Comparison of ENCODE assay signal across 1 cellular context in genomic region chr1:966603-967295, GRCh38.
TF ChIP-seq lines count a peak whose summit lies in the region.

No MANE protein-coding gene starts in this region.

TF ChIP-seq in K562, 482 proteins besides CTCF, POLR2A, EP300 and RAD21 (continued from another document and continues in another):
- TF ChIP-seq ELK3 (CRISPR knock-in tag; IDR thresholded peaks at IDR 0.05) = no peak
- no peak for TF ChIP-seq ZNF184 (CRISPR knock-in tag; IDR thresholded peaks at IDR 0.05)
- TF ChIP-seq SIN3A (IDR thresholded peaks at IDR 0.05; ENCODE audit: borderline replicate concordance in 2 of 2, control insufficient read depth in 1 of 2, low read depth in 2 of 2, low read length in 2 of 2) = peak; percentile 69 to 77; a peak in 2 of 4 replicates
- TF ChIP-seq FOXJ3 (CRISPR knock-in tag; IDR thresholded peaks at IDR 0.05) = no peak
- TF ChIP-seq PYGO2 (tag; IDR thresholded peaks at IDR 0.05) = no peak
- TF ChIP-seq ATF7 (IDR thresholded peaks at IDR 0.05) = peak; percentile 52
- TF ChIP-seq ERF (CRISPR knock-in tag; IDR thresholded peaks at IDR 0.05) = peak; percentile 30; the same call in 1 of the 2 replicates
- peak; percentile 45 for TF ChIP-seq VEZF1 (CRISPR knock-in tag; IDR thresholded peaks at IDR 0.05)
- no peak for TF ChIP-seq ZNF75A (CRISPR knock-in tag; IDR thresholded peaks at IDR 0.05)
- TF ChIP-seq, protein P1, sequence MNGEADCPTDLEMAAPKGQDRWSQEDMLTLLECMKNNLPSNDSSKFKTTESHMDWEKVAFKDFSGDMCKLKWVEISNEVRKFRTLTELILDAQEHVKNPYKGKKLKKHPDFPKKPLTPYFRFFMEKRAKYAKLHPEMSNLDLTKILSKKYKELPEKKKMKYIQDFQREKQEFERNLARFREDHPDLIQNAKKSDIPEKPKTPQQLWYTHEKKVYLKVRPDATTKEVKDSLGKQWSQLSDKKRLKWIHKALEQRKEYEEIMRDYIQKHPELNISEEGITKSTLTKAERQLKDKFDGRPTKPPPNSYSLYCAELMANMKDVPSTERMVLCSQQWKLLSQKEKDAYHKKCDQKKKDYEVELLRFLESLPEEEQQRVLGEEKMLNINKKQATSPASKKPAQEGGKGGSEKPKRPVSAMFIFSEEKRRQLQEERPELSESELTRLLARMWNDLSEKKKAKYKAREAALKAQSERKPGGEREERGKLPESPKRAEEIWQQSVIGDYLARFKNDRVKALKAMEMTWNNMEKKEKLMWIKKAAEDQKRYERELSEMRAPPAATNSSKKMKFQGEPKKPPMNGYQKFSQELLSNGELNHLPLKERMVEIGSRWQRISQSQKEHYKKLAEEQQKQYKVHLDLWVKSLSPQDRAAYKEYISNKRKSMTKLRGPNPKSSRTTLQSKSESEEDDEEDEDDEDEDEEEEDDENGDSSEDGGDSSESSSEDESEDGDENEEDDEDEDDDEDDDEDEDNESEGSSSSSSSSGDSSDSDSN (IDR thresholded peaks at IDR 0.05; ENCODE audit: borderline replicate concordance in 1 of 2, low read depth in 2 of 2, low read length in 2 of 2) = 0 out of 4 replicates have a peak, but pooled peaks have one; percentile 69 to 78
- TF ChIP-seq FOXP1 (CRISPR knock-in tag; IDR thresholded peaks at IDR 0.05) = peak; percentile 50; the same call in 1 of the 2 replicates
- TF ChIP-seq HDAC8 (tag; IDR thresholded peaks at IDR 0.05) = no peak
- TF ChIP-seq, protein P2, sequence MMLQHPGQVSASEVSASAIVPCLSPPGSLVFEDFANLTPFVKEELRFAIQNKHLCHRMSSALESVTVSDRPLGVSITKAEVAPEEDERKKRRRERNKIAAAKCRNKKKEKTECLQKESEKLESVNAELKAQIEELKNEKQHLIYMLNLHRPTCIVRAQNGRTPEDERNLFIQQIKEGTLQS (IDR thresholded peaks at IDR 0.05) = peak; percentile 30; the same call in 1 of the 2 replicates
- TF ChIP-seq, protein P2 (CRISPR knock-in tag; conservative IDR thresholded peaks at IDR 0.05) = no peak
- TF ChIP-seq PHF8 (IDR thresholded peaks at IDR 0.05; ENCODE audit: borderline replicate concordance, low read length) = peak; percentile 76; the same call in 1 of the 2 replicates
- TF ChIP-seq SMARCB1 (IDR thresholded peaks at IDR 0.05; ENCODE audit: insufficient read length, low read depth) = no peak
- TF ChIP-seq ZNF263 (CRISPR knock-in tag; IDR thresholded peaks at IDR 0.05; ENCODE audit: borderline replicate concordance) = peak; percentile 67
- TF ChIP-seq, protein P3, sequence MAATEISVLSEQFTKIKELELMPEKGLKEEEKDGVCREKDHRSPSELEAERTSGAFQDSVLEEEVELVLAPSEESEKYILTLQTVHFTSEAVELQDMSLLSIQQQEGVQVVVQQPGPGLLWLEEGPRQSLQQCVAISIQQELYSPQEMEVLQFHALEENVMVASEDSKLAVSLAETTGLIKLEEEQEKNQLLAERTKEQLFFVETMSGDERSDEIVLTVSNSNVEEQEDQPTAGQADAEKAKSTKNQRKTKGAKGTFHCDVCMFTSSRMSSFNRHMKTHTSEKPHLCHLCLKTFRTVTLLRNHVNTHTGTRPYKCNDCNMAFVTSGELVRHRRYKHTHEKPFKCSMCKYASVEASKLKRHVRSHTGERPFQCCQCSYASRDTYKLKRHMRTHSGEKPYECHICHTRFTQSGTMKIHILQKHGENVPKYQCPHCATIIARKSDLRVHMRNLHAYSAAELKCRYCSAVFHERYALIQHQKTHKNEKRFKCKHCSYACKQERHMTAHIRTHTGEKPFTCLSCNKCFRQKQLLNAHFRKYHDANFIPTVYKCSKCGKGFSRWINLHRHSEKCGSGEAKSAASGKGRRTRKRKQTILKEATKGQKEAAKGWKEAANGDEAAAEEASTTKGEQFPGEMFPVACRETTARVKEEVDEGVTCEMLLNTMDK (IDR thresholded peaks at IDR 0.05; ENCODE audit: borderline replicate concordance, insufficient read depth, low read depth, low read length, poor library complexity, severe bottlenecking) = no peak
- TF ChIP-seq RBFOX2 (IDR thresholded peaks at IDR 0.05; ENCODE audit: low read depth, low read length) = peak; percentile 80
- peak in 1 of 2 experiments; percentile 62; a peak in 2 of 4 replicates for TF ChIP-seq SRF (CRISPR knock-in tag; IDR thresholded peaks at IDR 0.05)
- peak; percentile 85 for TF ChIP-seq ZFX (CRISPR knock-in tag; IDR thresholded peaks at IDR 0.05)
- TF ChIP-seq MAX (CRISPR knock-in tag; IDR thresholded peaks at IDR 0.05) = peak; percentile 92
- TF ChIP-seq, protein P4, sequence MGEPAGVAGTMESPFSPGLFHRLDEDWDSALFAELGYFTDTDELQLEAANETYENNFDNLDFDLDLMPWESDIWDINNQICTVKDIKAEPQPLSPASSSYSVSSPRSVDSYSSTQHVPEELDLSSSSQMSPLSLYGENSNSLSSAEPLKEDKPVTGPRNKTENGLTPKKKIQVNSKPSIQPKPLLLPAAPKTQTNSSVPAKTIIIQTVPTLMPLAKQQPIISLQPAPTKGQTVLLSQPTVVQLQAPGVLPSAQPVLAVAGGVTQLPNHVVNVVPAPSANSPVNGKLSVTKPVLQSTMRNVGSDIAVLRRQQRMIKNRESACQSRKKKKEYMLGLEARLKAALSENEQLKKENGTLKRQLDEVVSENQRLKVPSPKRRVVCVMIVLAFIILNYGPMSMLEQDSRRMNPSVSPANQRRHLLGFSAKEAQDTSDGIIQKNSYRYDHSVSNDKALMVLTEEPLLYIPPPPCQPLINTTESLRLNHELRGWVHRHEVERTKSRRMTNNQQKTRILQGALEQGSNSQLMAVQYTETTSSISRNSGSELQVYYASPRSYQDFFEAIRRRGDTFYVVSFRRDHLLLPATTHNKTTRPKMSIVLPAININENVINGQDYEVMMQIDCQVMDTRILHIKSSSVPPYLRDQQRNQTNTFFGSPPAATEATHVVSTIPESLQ (CRISPR knock-in tag; IDR thresholded peaks at IDR 0.05) = peak; percentile 96; the same call in 1 of the 2 replicates
- TF ChIP-seq CREB3L1 (IDR thresholded peaks at IDR 0.05; ENCODE audit: borderline replicate concordance, low read depth) = no peak; the same call in 1 of the 2 replicates
- peak; percentile 63 to 71; a peak in 3 of 4 replicates for TF ChIP-seq NRF1 (conservative IDR thresholded peaks at IDR 0.05 in 1 of 2, IDR thresholded peaks at IDR 0.05 in 1 of 2)
- peak; percentile 91 for TF ChIP-seq ETV5 (CRISPR knock-in tag; IDR thresholded peaks at IDR 0.05; ENCODE audit: low read depth)
- no peak for TF ChIP-seq NCOA2 (IDR thresholded peaks at IDR 0.05; ENCODE audit: partially characterized antibody in 2 of 2)
- no peak for TF ChIP-seq CREBBP (IDR thresholded peaks at IDR 0.05; ENCODE audit: low read depth, low read length)
- TF ChIP-seq NKRF (IDR thresholded peaks at IDR 0.05; ENCODE audit: borderline replicate concordance) = 0 out of 2 replicates have a peak, but pooled peaks have one; percentile 67
- peak; percentile 70 for TF ChIP-seq MYC (IDR thresholded peaks at IDR 0.05; ENCODE audit: low read depth, low read length)
- peak; percentile 13; the same call in 1 of the 2 replicates for TF ChIP-seq MYC (CRISPR knock-in tag; IDR thresholded peaks at IDR 0.05; ENCODE audit: borderline replicate concordance, low read depth)
- no peak for TF ChIP-seq ZKSCAN3 (CRISPR knock-in tag; IDR thresholded peaks at IDR 0.05)
- peak; percentile 86 for TF ChIP-seq FIP1L1 (IDR thresholded peaks at IDR 0.05; ENCODE audit: low read depth, low read length, poor library complexity, severe bottlenecking)
- peak; percentile 70 for TF ChIP-seq SMAD4 (CRISPR knock-in tag; conservative IDR thresholded peaks at IDR 0.05)
- 0 out of 2 replicates have a peak, but pooled peaks have one; percentile 44 for TF ChIP-seq ZBTB17 (CRISPR knock-in tag; IDR thresholded peaks at IDR 0.05)
- TF ChIP-seq ZBTB11 (CRISPR knock-in tag; IDR thresholded peaks at IDR 0.05) = no peak
- TF ChIP-seq CBX1 (IDR thresholded peaks at IDR 0.05; ENCODE audit: low read depth) = 0 out of 2 replicates have a peak, but pooled peaks have one; percentile 32
- TF ChIP-seq CAMTA2 (CRISPR knock-in tag; conservative IDR thresholded peaks at IDR 0.05) = no peak
- no peak for TF ChIP-seq NR2C1 (IDR thresholded peaks at IDR 0.05)
- TF ChIP-seq NR2C1 (tag; IDR thresholded peaks at IDR 0.05) = no peak
- TF ChIP-seq, protein P5, sequence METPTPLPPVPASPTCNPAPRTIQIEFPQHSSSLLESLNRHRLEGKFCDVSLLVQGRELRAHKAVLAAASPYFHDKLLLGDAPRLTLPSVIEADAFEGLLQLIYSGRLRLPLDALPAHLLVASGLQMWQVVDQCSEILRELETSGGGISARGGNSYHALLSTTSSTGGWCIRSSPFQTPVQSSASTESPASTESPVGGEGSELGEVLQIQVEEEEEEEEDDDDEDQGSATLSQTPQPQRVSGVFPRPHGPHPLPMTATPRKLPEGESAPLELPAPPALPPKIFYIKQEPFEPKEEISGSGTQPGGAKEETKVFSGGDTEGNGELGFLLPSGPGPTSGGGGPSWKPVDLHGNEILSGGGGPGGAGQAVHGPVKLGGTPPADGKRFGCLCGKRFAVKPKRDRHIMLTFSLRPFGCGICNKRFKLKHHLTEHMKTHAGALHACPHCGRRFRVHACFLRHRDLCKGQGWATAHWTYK (CRISPR knock-in tag; IDR thresholded peaks at IDR 0.05) = peak; percentile 69; the same call in 1 of the 2 replicates
- TF ChIP-seq TBL1XR1 (IDR thresholded peaks at IDR 0.05; ENCODE audit: low read length in 2 of 2) = no peak
- TF ChIP-seq RB1 (IDR thresholded peaks at IDR 0.05; ENCODE audit: low read depth) = peak; percentile 58; the same call in 1 of the 2 replicates
